In genomic region chr22:28442264-28442950, GRCh38 we compare ENCODE assay signal across 8 cellular contexts.
A peak's percentile ranks its signal among the peaks of the same experiment; 100 is the strongest.
DNase-seq lines count a peak whose midpoint lies in the region; ATAC-seq and TF ChIP-seq lines count a peak whose summit lies in the region.

No MANE protein-coding gene starts in this region.

- H3K9me3 Mint-ChIP-seq in activated CD8-positive, alpha-beta T cell treated with anti-CD3 and anti-CD28 coated beads for 36 hours: no peaks in the 10 kb centered on the region

- peak; percentile 87 to 90 for TF ChIP-seq RAD21 in liver (IDR thresholded peaks at IDR 0.05)

- peak overlapping the region; percentile 77 for H3K4me3 Mint-ChIP-seq in activated CD8-positive, alpha-beta T cell treated with anti-CD3 and anti-CD28 coated beads for 36 hours

- H3K27ac ChIP-seq in liver (ENCODE audit: low read depth in 1 of 2, low read length in 2 of 2): peak overlapping the region; percentile 57 to 76
- H3K27ac ChIP-seq in WERI-Rb-1: no peak overlapping the region

- WGBS in liver: 2% methylated on average over 31 of the region's 31 CpGs

- POLR2A ChIA-PET in activated CD8-positive, alpha-beta T cell treated with anti-CD3 and anti-CD28 coated beads for 36 hours (lab: Charles Lee): no interaction called here

- intact Hi-C loops in activated CD8-positive, alpha-beta T cell treated with anti-CD3 and anti-CD28 coated beads for 36 hours (cut with micrococcal nuclease): no loop called here

- H3K36me3 ChIP-seq in MG63: no peaks in the 10 kb centered on the region
- no peaks in the 10 kb centered on the region for H3K36me3 ChIP-seq in liver (ENCODE audit: control insufficient read depth in 4 of 4, insufficient read depth in 3 of 4, low read depth in 1 of 4, low read length in 3 of 4)
- H3K36me3 ChIP-seq in WERI-Rb-1: no peaks in the 10 kb centered on the region

- DNase-seq in GM04503 (ENCODE audit: low read depth) (peak; percentile 31), MG63 (peak; percentile 82), ecto neural progenitor cell (ENCODE audit: low spot score) (peak; percentile 87), WERI-Rb-1 (no peak), NCI-H2107 (lab: John Stamatoyannopoulos, UW) (no peak)
- peak; percentile 87 for DNase-seq in activated CD8-positive, alpha-beta T cell treated with anti-CD3 and anti-CD28 coated beads for 36 hours
- peak; percentile 66 to 78 for DNase-seq in stimulated activated CD4-positive, alpha-beta T cell treated with anti-CD3 and anti-CD28 coated beads, Interleukin-2, amount 100 ng/mL, for 24 hours

- TF ChIP-seq CTCF in activated CD8-positive, alpha-beta T cell treated with anti-CD3 and anti-CD28 coated beads for 36 hours (IDR thresholded peaks at IDR 0.05): peak; percentile 83
- peak; percentile 81 for TF ChIP-seq CTCF in liver (IDR thresholded peaks at IDR 0.05; ENCODE audit: low read depth, low read length, missing input control)
- no peak for TF ChIP-seq CTCF in WERI-Rb-1 (IDR thresholded peaks at IDR 0.05; ENCODE audit: low read depth, low read length)

- H3K36me3 Mint-ChIP-seq in activated CD8-positive, alpha-beta T cell treated with anti-CD3 and anti-CD28 coated beads for 36 hours (ENCODE audit: low read depth): no peaks in the 10 kb centered on the region

- H3K27me3 Mint-ChIP-seq in activated CD8-positive, alpha-beta T cell treated with anti-CD3 and anti-CD28 coated beads for 36 hours: peaks cover 8% of the 10 kb centered on the region

- no peaks in the 10 kb centered on the region for H3K9me3 ChIP-seq in MG63
- H3K9me3 ChIP-seq in liver (ENCODE audit: control insufficient read depth in 4 of 4, low read length in 3 of 4): no peaks in the 10 kb centered on the region
- H3K9me3 ChIP-seq in WERI-Rb-1 (ENCODE audit: severe bottlenecking): no peaks in the 10 kb centered on the region

- H3K27ac Mint-ChIP-seq in activated CD8-positive, alpha-beta T cell treated with anti-CD3 and anti-CD28 coated beads for 36 hours: peak overlapping the region; percentile 76

- peaks cover 25% of the 10 kb centered on the region for H3K4me1 Mint-ChIP-seq in activated CD8-positive, alpha-beta T cell treated with anti-CD3 and anti-CD28 coated beads for 36 hours (ENCODE audit: low read depth)

- H3K9ac ChIP-seq in liver (ENCODE audit: low read depth in 1 of 2, low read length in 2 of 2): peak overlapping the region; percentile 78 to 84

- peaks cover 5 to 32% (median 18%) of the 10 kb centered on the region in 4 donors for H3K4me1 ChIP-seq in liver (ENCODE audit: control insufficient read depth in 4 of 4, insufficient read depth in 4 of 4, low read length in 3 of 4)

- peak; percentile 94 for ATAC-seq in activated CD8-positive, alpha-beta T cell treated with anti-CD3 and anti-CD28 coated beads for 36 hours

- H3K27me3 ChIP-seq in MG63: no peaks in the 10 kb centered on the region
- H3K27me3 ChIP-seq in liver (ENCODE audit: control insufficient read depth in 4 of 4, insufficient read depth in 4 of 4, low read length in 3 of 4): no peaks in the 10 kb centered on the region
- no peaks in the 10 kb centered on the region for H3K27me3 ChIP-seq in WERI-Rb-1 (ENCODE audit: insufficient read depth, low read depth, severe bottlenecking)

- H3K4me3 ChIP-seq in MG63 (peak overlapping the region; percentile 54), liver (ENCODE audit: low read depth in 1 of 3, low read length in 3 of 3) (peak overlapping the region; percentile 59 to 77 (median 72)), WERI-Rb-1 (ENCODE audit: low read depth, low read length) (no peak overlapping the region)

- CTCF ChIA-PET in activated CD8-positive, alpha-beta T cell treated with anti-CD3 and anti-CD28 coated beads for 36 hours (lab: Charles Lee): interaction anchor here (0.8 to 2.6 kb wide), 9 partner anchors 9 to 413 kb away, joined by 3 to 11 read pairs (median 4); no protein-coding TSS in a partner anchor

TF ChIP-seq in liver, 16 proteins besides CTCF, POLR2A, EP300 and RAD21:
- peak; percentile 5 for TF ChIP-seq SP1 (IDR thresholded peaks at IDR 0.05)
- TF ChIP-seq REST (IDR thresholded peaks at IDR 0.05): no peak
- TF ChIP-seq YY1 (IDR thresholded peaks at IDR 0.05): peak; percentile 32
- no peak for TF ChIP-seq HNF4G (IDR thresholded peaks at IDR 0.05)
- TF ChIP-seq HNF4A (conservative IDR thresholded peaks at IDR 0.05): no peak
- no peak for TF ChIP-seq ATF3 (IDR thresholded peaks at IDR 0.05)
- TF ChIP-seq NR2F2 (IDR thresholded peaks at IDR 0.05): no peak
- no peak for TF ChIP-seq JUND (IDR thresholded peaks at IDR 0.05)
- TF ChIP-seq GABPA (IDR thresholded peaks at IDR 0.05 in 1 of 2, conservative IDR thresholded peaks at IDR 0.05 in 1 of 2): no peak
- TF ChIP-seq TAF1 (conservative IDR thresholded peaks at IDR 0.05): no peak

Comparison
In these comparisons a context has a peak if more than half of its experiments do, and no peak if none do; other contexts are left out.
1. DNase-seq: peak in GM04503 (single experiment), MG63 (single experiment), activated CD8-positive, alpha-beta T cell treated with anti-CD3 and anti-CD28 coated beads for 36 hours (single experiment), ecto neural progenitor cell (single experiment) and stimulated activated CD4-positive, alpha-beta T cell treated with anti-CD3 and anti-CD28 coated beads, Interleukin-2, amount 100 ng/mL, for 24 hours (2 of 2); none in WERI-Rb-1 (single experiment) and NCI-H2107 (single experiment).